12 cellular contexts compared by ENCODE assay signal in the genomic region with DNA sequence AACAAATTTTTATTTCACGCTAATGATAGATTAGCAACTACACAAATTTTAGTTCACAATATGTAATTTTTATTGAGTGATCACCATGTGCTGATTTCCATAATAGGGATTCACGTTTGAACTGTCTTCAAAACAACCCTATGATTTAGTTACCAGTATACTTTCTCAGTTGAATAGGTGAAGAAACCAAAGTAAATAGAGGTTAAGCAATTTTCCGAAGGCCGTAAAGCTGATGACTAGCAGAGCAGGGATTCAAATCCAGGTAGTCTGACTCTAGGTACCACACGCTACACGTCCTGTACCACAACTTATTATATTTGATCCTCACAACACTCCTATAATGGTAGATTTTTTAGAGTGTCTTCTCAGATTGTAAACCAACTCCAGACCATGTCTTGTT. TPM values are rescaled to one million over a fixed set of nuclear protein-coding genes. Genes with fewer than 3 reads are reported as not detected.
DNase-seq lines count a peak whose midpoint lies in the region; ATAC-seq and TF ChIP-seq lines count a peak whose summit lies in the region.
"Not testable (repeated sequence)": the region's sequence is repeated elsewhere in the genome, so short reads cannot be mapped to it uniquely, and the experiment has no call there.
"Had no signal": no experiment of that assay in that cellular context is flagged by ENCODE, and none has a peak within 500 bp of the region (broad histone marks: within the 10 kb centered on the region; RNA-seq: fewer than 3 reads in every experiment).

No MANE protein-coding gene starts in this region.

- TF ChIP-seq CTCF in KMS-11 (conservative IDR thresholded peaks at IDR 0.05; ENCODE audit: low read depth, low read length); activated CD8-positive, alpha-beta T cell treated with anti-CD3 and anti-CD28 coated beads for 36 hours (IDR thresholded peaks at IDR 0.05); liver (IDR thresholded peaks at IDR 0.05; ENCODE audit: low read depth, low read length, missing input control): not testable (repeated sequence)

- H3K4me1 ChIP-seq in KMS-11 (ENCODE audit: low read depth, poor library complexity, severe bottlenecking), result peaks cover 77% of the 10 kb centered on the region
- not testable (repeated sequence) for H3K4me1 ChIP-seq in liver (ENCODE audit: control insufficient read depth in 4 of 4, insufficient read depth in 4 of 4, low read length in 3 of 4)

- not testable (repeated sequence) for H4K20me1 ChIP-seq in KMS-11 (ENCODE audit: insufficient read depth)

- H3K79me2 ChIP-seq in KMS-11 (ENCODE audit: insufficient read depth, low read depth), result not testable (repeated sequence)

- not testable (repeated sequence) for H3K4me3 ChIP-seq in KMS-11 (IDR thresholded peaks at IDR 0.05; ENCODE audit: insufficient read depth, low read depth, low read length); liver (ENCODE audit: low read depth in 1 of 3, low read length in 3 of 3)

- intact Hi-C loops in activated CD8-positive, alpha-beta T cell treated with anti-CD3 and anti-CD28 coated beads for 36 hours (cut with micrococcal nuclease), result loop anchor here (10.0 kb wide), 2 partner anchors 102 to 198 kb away; partner anchors contain the start of genes CCL3L1 and CCL3L3

- DNase-seq in activated CD8-positive, alpha-beta T cell treated with anti-CD3 and anti-CD28 coated beads for 36 hours; effector memory CD8-positive, alpha-beta T cell; natural killer cell treated with Interleukin-12 subunit alpha and Interleukin-12 subunit beta and Interleukin-15 and Interleukin-18, amount 100 ng/mL, for 72 hours (ENCODE audit: low spot score): not testable (repeated sequence)

- H3K4me3 Mint-ChIP-seq in T-helper 1 cell treated with Interleukin-12 subunit alpha and Interleukin-12 subunit beta and Interleukin-4 antibody, amounts not matched to agents 30 μg/mL and 1 μg/mL, for 36 hours; activated CD8-positive, alpha-beta T cell treated with anti-CD3 and anti-CD28 coated beads for 36 hours; activated naive CD8-positive, alpha-beta T cell: not testable (repeated sequence)
- H3K4me3 Mint-ChIP-seq in effector memory CD8-positive, alpha-beta T cell, result peak overlapping the region; percentile 10 to 41
- H3K4me3 Mint-ChIP-seq in natural killer cell treated with Interleukin-12 subunit alpha and Interleukin-12 subunit beta and Interleukin-15 and Interleukin-18, amount 100 ng/mL, for 72 hours, result peak overlapping the region; percentile 61

- not testable (repeated sequence) for TF ChIP-seq RAD21 in liver (IDR thresholded peaks at IDR 0.05)

- H3K9me3 ChIP-seq in liver (ENCODE audit: control insufficient read depth in 4 of 4, low read length in 3 of 4), result not testable (repeated sequence)

- WGBS in liver, result 44% methylated on average over 6 of the region's 6 CpGs

- H3K27ac ChIP-seq in KMS-11; liver (ENCODE audit: low read depth in 1 of 2, low read length in 2 of 2): not testable (repeated sequence)

- H3K36me3 ChIP-seq in KMS-11 (ENCODE audit: insufficient read depth); liver (ENCODE audit: control insufficient read depth in 4 of 4, insufficient read depth in 3 of 4, low read depth in 1 of 4, low read length in 3 of 4): not testable (repeated sequence)

- peak overlapping the region; percentile 49; the same call in 1 of the 2 replicates for H3K4me2 ChIP-seq in KMS-11

- peaks cover 38% of the 10 kb centered on the region for H3K4me1 Mint-ChIP-seq in T-helper 1 cell treated with Interleukin-12 subunit alpha and Interleukin-12 subunit beta and Interleukin-4 antibody, amounts not matched to agents 30 μg/mL and 1 μg/mL, for 36 hours (ENCODE audit: low read depth)
- peaks cover 63% of the 10 kb centered on the region for H3K4me1 Mint-ChIP-seq in activated CD8-positive, alpha-beta T cell treated with anti-CD3 and anti-CD28 coated beads for 36 hours (ENCODE audit: low read depth)
- peaks cover 26% of the 10 kb centered on the region for H3K4me1 Mint-ChIP-seq in activated naive CD8-positive, alpha-beta T cell (ENCODE audit: low read depth)
- H3K4me1 Mint-ChIP-seq in effector memory CD8-positive, alpha-beta T cell (ENCODE audit: low read depth in 2 of 2), result peaks cover 54 to 78% of the 10 kb centered on the region in 2 donors
- H3K4me1 Mint-ChIP-seq in natural killer cell treated with Interleukin-12 subunit alpha and Interleukin-12 subunit beta and Interleukin-15 and Interleukin-18, amount 100 ng/mL, for 72 hours (ENCODE audit: low read depth in 2 of 2), result peaks cover 69 to 77% of the 10 kb centered on the region in 2 donors

- not testable (repeated sequence) for ATAC-seq in activated CD8-positive, alpha-beta T cell treated with anti-CD3 and anti-CD28 coated beads for 36 hours; effector memory CD8-positive, alpha-beta T cell (replicated peaks); natural killer cell treated with Interleukin-12 subunit alpha and Interleukin-12 subunit beta and Interleukin-15 and Interleukin-18, amount 100 ng/mL, for 72 hours

- not testable (repeated sequence) for H2AFZ ChIP-seq in KMS-11 (ENCODE audit: low read depth)

- H3K27me3 Mint-ChIP-seq in T-helper 1 cell treated with Interleukin-12 subunit alpha and Interleukin-12 subunit beta and Interleukin-4 antibody, amounts not matched to agents 30 μg/mL and 1 μg/mL, for 36 hours (ENCODE audit: low read depth), result peaks cover 25% of the 10 kb centered on the region
- not testable (repeated sequence) for H3K27me3 Mint-ChIP-seq in activated CD8-positive, alpha-beta T cell treated with anti-CD3 and anti-CD28 coated beads for 36 hours; effector memory CD8-positive, alpha-beta T cell; natural killer cell treated with Interleukin-12 subunit alpha and Interleukin-12 subunit beta and Interleukin-15 and Interleukin-18, amount 100 ng/mL, for 72 hours
- H3K27me3 Mint-ChIP-seq in activated naive CD8-positive, alpha-beta T cell, result peaks cover 10% of the 10 kb centered on the region

- H3K27ac Mint-ChIP-seq in T-helper 1 cell treated with Interleukin-12 subunit alpha and Interleukin-12 subunit beta and Interleukin-4 antibody, amounts not matched to agents 30 μg/mL and 1 μg/mL, for 36 hours, result peak overlapping the region; percentile 4
- H3K27ac Mint-ChIP-seq in activated CD8-positive, alpha-beta T cell treated with anti-CD3 and anti-CD28 coated beads for 36 hours, result peak overlapping the region; percentile 87
- peak overlapping the region; percentile 50 for H3K27ac Mint-ChIP-seq in activated naive CD8-positive, alpha-beta T cell
- H3K27ac Mint-ChIP-seq in effector memory CD8-positive, alpha-beta T cell, result peak overlapping the region; percentile 79 to 92
- peak overlapping the region; percentile 95 to 96 for H3K27ac Mint-ChIP-seq in natural killer cell treated with Interleukin-12 subunit alpha and Interleukin-12 subunit beta and Interleukin-15 and Interleukin-18, amount 100 ng/mL, for 72 hours

- not testable (repeated sequence) for H3K27me3 ChIP-seq in KMS-11 (ENCODE audit: insufficient read depth, low read depth); liver (ENCODE audit: control insufficient read depth in 4 of 4, insufficient read depth in 4 of 4, low read length in 3 of 4)

- CTCF ChIA-PET in activated CD8-positive, alpha-beta T cell treated with anti-CD3 and anti-CD28 coated beads for 36 hours (lab: Charles Lee), result interaction anchor here (1.1 to 1.6 kb wide), 2 partner anchors 20 to 34 kb away, joined by 3 to 11 read pairs; no protein-coding TSS in a partner anchor

- POLR2A ChIA-PET in activated CD8-positive, alpha-beta T cell treated with anti-CD3 and anti-CD28 coated beads for 36 hours (lab: Charles Lee), result interaction anchor here (0.8 to 5.7 kb wide), 3 partner anchors 12 to 20 kb away, joined by 3 to 64 read pairs (median 4); partner anchors contain the start of gene CCL4

- not testable (repeated sequence) for H3K36me3 Mint-ChIP-seq in T-helper 1 cell treated with Interleukin-12 subunit alpha and Interleukin-12 subunit beta and Interleukin-4 antibody, amounts not matched to agents 30 μg/mL and 1 μg/mL, for 36 hours (ENCODE audit: low read depth); activated CD8-positive, alpha-beta T cell treated with anti-CD3 and anti-CD28 coated beads for 36 hours (ENCODE audit: low read depth); activated naive CD8-positive, alpha-beta T cell
- H3K36me3 Mint-ChIP-seq in effector memory CD8-positive, alpha-beta T cell (ENCODE audit: insufficient read depth), result peaks cover 18% of the 10 kb centered on the region
- peaks cover 11% of the 10 kb centered on the region for H3K36me3 Mint-ChIP-seq in natural killer cell treated with Interleukin-12 subunit alpha and Interleukin-12 subunit beta and Interleukin-15 and Interleukin-18, amount 100 ng/mL, for 72 hours

- H3K9me3 Mint-ChIP-seq in T-helper 1 cell treated with Interleukin-12 subunit alpha and Interleukin-12 subunit beta and Interleukin-4 antibody, amounts not matched to agents 30 μg/mL and 1 μg/mL, for 36 hours; activated CD8-positive, alpha-beta T cell treated with anti-CD3 and anti-CD28 coated beads for 36 hours; activated naive CD8-positive, alpha-beta T cell (ENCODE audit: low read depth); effector memory CD8-positive, alpha-beta T cell; natural killer cell treated with Interleukin-12 subunit alpha and Interleukin-12 subunit beta and Interleukin-15 and Interleukin-18, amount 100 ng/mL, for 72 hours: not testable (repeated sequence)

- not testable (repeated sequence) for H3K9ac ChIP-seq in KMS-11; liver (ENCODE audit: low read depth in 1 of 2, low read length in 2 of 2)

RNA-seq across cellular contexts. Expression of gene CCL3, which starts 2.8 kb away (rescaled TPM):
- total RNA-seq in activated CD8-positive, alpha-beta T cell treated with anti-CD3 and anti-CD28 coated beads for 36 hours, result 100 to 1,000 TPM; 230 to 253 TPM
- total RNA-seq in liver, result 1 to 10 TPM in 1 of 2 donors, under 1 TPM in 1; 0.92 to 5.6 TPM
- polyA plus RNA-seq in liver, result 1 to 10 TPM; 1.6 to 2.1 TPM
- total RNA-seq in natural killer cell treated with Interleukin-12 subunit alpha and Interleukin-12 subunit beta and Interleukin-15 and Interleukin-18, amount 100 ng/mL, for 72 hours, result 1,000 to 10,000 TPM; 2,440 to 2,619 TPM
- total RNA-seq: Calu3, GM23338, HT-29 had no signal
- polyA plus RNA-seq: BJ, GM23338 had no signal

RNA-seq across cellular contexts. Expression of gene CCL4, which starts 10.9 kb away (rescaled TPM):
- 100 to 1,000 TPM; 287 to 290 TPM for total RNA-seq in activated CD8-positive, alpha-beta T cell treated with anti-CD3 and anti-CD28 coated beads for 36 hours
- 1 to 10 TPM; 1.7 to 4.6 TPM for total RNA-seq in liver
- 1 to 10 TPM; 2.2 to 3.3 TPM for polyA plus RNA-seq in liver
- total RNA-seq in natural killer cell treated with Interleukin-12 subunit alpha and Interleukin-12 subunit beta and Interleukin-15 and Interleukin-18, amount 100 ng/mL, for 72 hours, result 100 to 1,000 TPM; 379 to 582 TPM
- total RNA-seq: Calu3, GM23338, HT-29 had no signal
- polyA plus RNA-seq: BJ, GM23338 had no signal

RNA-seq across cellular contexts. Expression of gene CCL18, which starts 28.6 kb away (rescaled TPM):
- total RNA-seq in activated CD8-positive, alpha-beta T cell treated with anti-CD3 and anti-CD28 coated beads for 36 hours, result not detected
- under 1 TPM in 1 of 2 donors, not detected in 1; 0.92 TPM for total RNA-seq in liver
- under 1 TPM; 0.22 to 0.76 TPM for polyA plus RNA-seq in liver
- total RNA-seq in natural killer cell treated with Interleukin-12 subunit alpha and Interleukin-12 subunit beta and Interleukin-15 and Interleukin-18, amount 100 ng/mL, for 72 hours, result not detected
- total RNA-seq: Calu3; CD8-positive, alpha-beta T cell; GM23338; HT-29 had no signal
- polyA plus RNA-seq: BJ, GM23338 had no signal

Comparison
In these comparisons a context has a peak if more than half of its experiments do, and no peak if none do; other contexts are left out.
1. H3K27ac Mint-ChIP-seq: peak in every context shown above with its lines; median percentile 96 in natural killer cell treated with Interleukin-12 subunit alpha and Interleukin-12 subunit beta and Interleukin-15 and Interleukin-18, amount 100 ng/mL, for 72 hours; 87 in activated CD8-positive, alpha-beta T cell treated with anti-CD3 and anti-CD28 coated beads for 36 hours; 86 in effector memory CD8-positive, alpha-beta T cell; 50 in activated naive CD8-positive, alpha-beta T cell; 4 in T-helper 1 cell treated with Interleukin-12 subunit alpha and Interleukin-12 subunit beta and Interleukin-4 antibody, amounts not matched to agents 30 μg/mL and 1 μg/mL, for 36 hours.
2. RNA of gene CCL3, which starts 2.8 kb away (total RNA-seq): 2,440 to 2,619 TPM in natural killer cell treated with Interleukin-12 subunit alpha and Interleukin-12 subunit beta and Interleukin-15 and Interleukin-18, amount 100 ng/mL, for 72 hours and 230 to 253 TPM in activated CD8-positive, alpha-beta T cell treated with anti-CD3 and anti-CD28 coated beads for 36 hours; 0.92 to 5.6 TPM in liver; every median in the first group is over 10 times any median in the second.
3. RNA of gene CCL4, which starts 10.9 kb away (total RNA-seq): 379 to 582 TPM in natural killer cell treated with Interleukin-12 subunit alpha and Interleukin-12 subunit beta and Interleukin-15 and Interleukin-18, amount 100 ng/mL, for 72 hours and 287 to 290 TPM in activated CD8-positive, alpha-beta T cell treated with anti-CD3 and anti-CD28 coated beads for 36 hours; 1.7 to 4.6 TPM in liver; every median in the first group is over 10 times any median in the second.